8 cellular contexts compared by ENCODE assay signal in the genomic region with DNA sequence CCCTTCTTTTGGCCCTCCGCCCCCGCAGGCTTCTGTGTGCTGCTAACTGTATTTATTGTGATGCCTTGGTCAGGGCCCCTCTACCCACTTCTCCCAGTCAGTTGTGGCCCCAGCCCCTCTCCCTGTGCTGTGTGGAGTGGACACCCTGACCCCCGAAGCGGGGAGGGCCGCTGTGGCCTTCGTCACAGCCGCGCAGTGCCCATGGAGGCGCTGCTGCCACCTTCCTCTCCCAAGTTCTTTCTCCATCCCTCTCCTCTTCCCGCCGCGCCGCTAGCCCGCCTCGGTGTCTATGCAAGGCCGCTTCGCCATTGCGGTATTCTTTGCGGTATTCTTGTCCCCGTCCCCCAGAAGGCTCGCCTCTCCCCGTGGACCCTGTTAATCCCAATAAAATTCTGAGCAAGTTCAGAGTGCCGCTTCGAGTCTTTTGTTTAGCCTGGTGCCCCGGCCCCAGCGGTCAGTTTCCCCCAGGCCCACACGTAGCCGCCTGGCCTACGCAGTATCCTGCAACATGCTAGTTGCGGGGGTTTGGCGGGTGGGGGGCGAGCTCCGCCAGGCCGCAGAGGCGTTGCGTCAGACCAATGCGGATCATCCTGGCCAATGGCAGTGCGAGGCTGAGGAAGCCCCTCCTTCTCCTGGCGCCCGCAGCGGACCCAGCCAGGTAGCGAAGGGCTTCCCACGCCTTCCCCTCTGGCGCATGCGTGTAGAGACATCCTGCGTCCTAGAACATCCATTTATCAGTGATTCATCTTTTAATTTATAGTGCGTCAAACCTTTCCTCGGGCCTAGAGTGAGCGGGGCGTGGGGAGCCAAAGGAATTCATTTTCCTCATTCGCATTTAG. TPM values are rescaled to one million over a fixed set of nuclear protein-coding genes. Genes with fewer than 3 reads are reported as not detected.
A peak's percentile ranks its signal among the peaks of the same experiment; 100 is the strongest.
DNase-seq lines count a peak whose midpoint lies in the region; ATAC-seq, FAIRE-seq and TF ChIP-seq lines count a peak whose summit lies in the region.

No MANE protein-coding gene starts in this region.

- in situ Hi-C loops in transverse colon (cut with MboI; ENCODE audit: low pct_ligation_motif_present in 1 of 4, low pct_unique_long_range_greater_than_20kb in 1 of 4, low sequenced_read_pairs in 3 of 4), result no loop called here

- H3K9me3 ChIP-seq in SK-N-SH, result no peaks in the 10 kb centered on the region
- no peaks in the 10 kb centered on the region for H3K9me3 ChIP-seq in right atrium auricular region
- H3K9me3 ChIP-seq in transverse colon, result no peaks in the 10 kb centered on the region

- intact Hi-C loops in posterior cingulate gyrus (cut with DNase I) (no loop called here), transverse colon (cut with DNase I; ENCODE audit: low total_unique reads) (no loop called here)

- H3K36me3 ChIP-seq in SK-N-SH (replicated peaks in 1 of 2; ENCODE audit: control insufficient read depth in 1 of 2, insufficient read depth in 2 of 2, low read length in 1 of 2) (peaks cover 4 to 10% of the 10 kb centered on the region in 2 experiments), right atrium auricular region (peaks cover 14% of the 10 kb centered on the region), transverse colon (no peaks in the 10 kb centered on the region)

- FAIRE-seq in H54 (lab: Jason Lieb, UNC), result no peak

- peak overlapping the region; percentile 79 for H3K9ac ChIP-seq in SK-N-SH

- peaks cover 6% of the 10 kb centered on the region for H4K20me1 ChIP-seq in SK-N-SH (ENCODE audit: insufficient read depth)

- peak; percentile 42 for ATAC-seq in HG03108 (IDR thresholded peaks at IDR 0.05; ENCODE audit: unreplicated experiment)

- TF ChIP-seq CTCF in SK-N-SH (IDR thresholded peaks at IDR 0.05) (no peak), right atrium auricular region (IDR thresholded peaks at IDR 0.05) (no peak), transverse colon (IDR thresholded peaks at IDR 0.05) (no peak)

- peak overlapping the region; percentile 94 for H2AFZ ChIP-seq in SK-N-SH (ENCODE audit: low read depth)

- TF ChIP-seq POLR2A in transverse colon (IDR thresholded peaks at IDR 0.05), result peak; percentile 19
- no peak for TF ChIP-seq POLR2A in H54 (IDR thresholded peaks at IDR 0.05; ENCODE audit: low read depth, low read length)

- WGBS in SK-N-SH (ENCODE audit: low lambda C conversion rate), result 21% methylated on average over 50 of the region's 51 CpGs
- WGBS in transverse colon (ENCODE audit: low coverage in 1 of 2), 2 donors, result 57% methylated on average over 51 of the region's 51 CpGs; no CpG with 5 or more reads in 1 of the 2 donors

- H3K4me2 ChIP-seq in SK-N-SH, result peak overlapping the region; percentile 74

- H3K79me2 ChIP-seq in SK-N-SH (ENCODE audit: insufficient read depth), result no peaks in the 10 kb centered on the region

- peak overlapping the region; percentile 77 to 86 for H3K27ac ChIP-seq in SK-N-SH (ENCODE audit: low read depth in 2 of 2, low read length in 1 of 2)
- H3K27ac ChIP-seq in right atrium auricular region, result peak overlapping the region; percentile 84 to 95
- H3K27ac ChIP-seq in transverse colon, result peak overlapping the region; percentile 72 to 89 (median 80)

- H3K27me3 ChIP-seq in SK-N-SH (ENCODE audit: insufficient read depth) (no peaks in the 10 kb centered on the region; the same call in 1 of the 2 replicates), right atrium auricular region (no peaks in the 10 kb centered on the region), transverse colon (no peaks in the 10 kb centered on the region)

- TF ChIP-seq EP300 in SK-N-SH (IDR thresholded peaks at IDR 0.05; ENCODE audit: borderline replicate concordance in 1 of 2, low read depth in 1 of 2, low read length in 1 of 2) (no peak), transverse colon (IDR thresholded peaks at IDR 0.05; ENCODE audit: low read depth) (no peak)

- CTCF ChIA-PET in SK-N-SH (lab: Yijun Ruan, JAX), result interaction anchor here (0.6 to 6.0 kb wide), 4 partner anchors 11 to 93 kb away, joined by 3 to 41 read pairs (median 4); no protein-coding TSS in a partner anchor

- POLR2A ChIA-PET in SK-N-SH (lab: Yijun Ruan, JAX), result interaction anchor here (1.6 kb wide), 1 partner anchor 15 kb away, joined by 5 read pairs; no protein-coding TSS in a partner anchor

- H3K4me1 ChIP-seq in SK-N-SH (ENCODE audit: control insufficient read depth in 1 of 2, insufficient read depth in 2 of 2, low read depth in 1 of 2, low read length in 1 of 2) (peaks cover 0 to 13% of the 10 kb centered on the region in 2 experiments; a peak in 1 of 4 replicates), right atrium auricular region (peaks cover 0 to 25% of the 10 kb centered on the region in 2 donors), transverse colon (peaks cover 3 to 20% (median 6%) of the 10 kb centered on the region in 4 donors)

- H3F3A ChIP-seq in SK-N-SH (replicated peaks; ENCODE audit: insufficient read depth), result peaks cover 12% of the 10 kb centered on the region

- peak overlapping the region; percentile 52 to 57 for H3K4me3 ChIP-seq in SK-N-SH (ENCODE audit: low read depth in 2 of 2, low read length in 1 of 2)
- H3K4me3 ChIP-seq in right atrium auricular region, result peak overlapping the region; percentile 28 to 39
- H3K4me3 ChIP-seq in transverse colon, result peak overlapping the region in 3 of 4 donors; percentile 27 to 49 (median 29)

- no peaks in the 10 kb centered on the region for H3K9me2 ChIP-seq in SK-N-SH

- DNase-seq in DMS79 (lab: John Stamatoyannopoulos, UW) (peak; percentile 56), SK-N-SH (peak; percentile 86), amniotic epithelial cell (ENCODE audit: low read depth) (peak; percentile 87), right atrium auricular region (ENCODE audit: low spot score) (peak; percentile 84), posterior cingulate gyrus (peak; percentile 53 to 97 (median 82)), transverse colon (peak; percentile 84), H54 (ENCODE audit: insufficient read length, low spot score) (no peak)

- TF ChIP-seq RAD21 in SK-N-SH (IDR thresholded peaks at IDR 0.05; ENCODE audit: low read length), result no peak

TF ChIP-seq in SK-N-SH, 30 proteins besides CTCF, POLR2A, EP300 and RAD21:
- TF ChIP-seq, protein P1, sequence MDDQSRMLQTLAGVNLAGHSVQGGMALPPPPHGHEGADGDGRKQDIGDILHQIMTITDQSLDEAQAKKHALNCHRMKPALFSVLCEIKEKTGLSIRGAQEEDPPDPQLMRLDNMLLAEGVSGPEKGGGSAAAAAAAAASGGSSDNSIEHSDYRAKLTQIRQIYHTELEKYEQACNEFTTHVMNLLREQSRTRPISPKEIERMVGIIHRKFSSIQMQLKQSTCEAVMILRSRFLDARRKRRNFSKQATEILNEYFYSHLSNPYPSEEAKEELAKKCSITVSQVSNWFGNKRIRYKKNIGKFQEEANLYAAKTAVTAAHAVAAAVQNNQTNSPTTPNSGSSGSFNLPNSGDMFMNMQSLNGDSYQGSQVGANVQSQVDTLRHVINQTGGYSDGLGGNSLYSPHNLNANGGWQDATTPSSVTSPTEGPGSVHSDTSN (IDR thresholded peaks at IDR 0.05), result peak; percentile 44; the same call in 1 of the 2 replicates
- TF ChIP-seq NRF1 (IDR thresholded peaks at IDR 0.05; ENCODE audit: low read depth, low read length) (peak; percentile 75), JUND (IDR thresholded peaks at IDR 0.05) (no peak), MXI1 (IDR thresholded peaks at IDR 0.05; ENCODE audit: low read depth, low read length) (no peak), POLR2AphosphoS5 (IDR thresholded peaks at IDR 0.05; ENCODE audit: low read depth, low read length) (peak; percentile 40; the same call in 1 of the 2 replicates), GATA2 (CRISPR knock-in tag; IDR thresholded peaks at IDR 0.05) (0 out of 2 replicates have a peak, but pooled peaks have one; percentile 15), GABPA (IDR thresholded peaks at IDR 0.05; ENCODE audit: low read depth) (no peak), RFX5 (IDR thresholded peaks at IDR 0.05; ENCODE audit: low read length) (no peak)

RNA-seq across cellular contexts. Expression of gene KANTR, which starts 5.6 kb away (rescaled TPM):
- 2.1 and 3.2 TPM in 2 replicates for polyA plus RNA-seq in SK-N-SH (2012; rRNA removed)
- 1.4 and 1.6 TPM in 2 replicates for polyA plus RNA-seq in SK-N-SH (2012; cell fraction: cytosol; rRNA removed)
- polyA plus RNA-seq in SK-N-SH (2012; cell fraction: nucleus; rRNA removed), result 6.8 and 12.0 TPM in 2 replicates
- total RNA-seq in right atrium auricular region (1 to 10 TPM; 3.3 to 6.0 TPM), transverse colon (100 to 1,000 TPM in 1 of 4 donors, 10 to 100 TPM in 3; 13.4 to 141 (median 17.9) TPM)

RNA-seq across cellular contexts. Expression of gene TSPYL2, which starts 6.2 kb away (rescaled TPM):
- 26.4 and 32.4 TPM in 2 replicates for polyA plus RNA-seq in SK-N-SH (2012; rRNA removed)
- 12.5 and 13.3 TPM in 2 replicates for polyA plus RNA-seq in SK-N-SH (2012; cell fraction: cytosol; rRNA removed)
- polyA plus RNA-seq in SK-N-SH (2012; cell fraction: nucleus; rRNA removed), result 119 and 178 TPM in 2 replicates
- total RNA-seq in right atrium auricular region (10 to 100 TPM; 39.9 to 44.0 TPM), transverse colon (10 to 100 TPM; 15.7 to 41.6 (median 23.1) TPM)

RNA-seq across cellular contexts. Expression of gene GPR173, which starts 39.8 kb away (rescaled TPM):
- polyA plus RNA-seq in SK-N-SH (2012; rRNA removed), result 5.8 TPM in 2 replicates
- polyA plus RNA-seq in SK-N-SH (2012; cell fraction: cytosol; rRNA removed), result 1.4 and 2.2 TPM in 2 replicates
- 48.9 and 54.0 TPM in 2 replicates for polyA plus RNA-seq in SK-N-SH (2012; cell fraction: nucleus; rRNA removed)
- total RNA-seq in right atrium auricular region, result 1 to 10 TPM in 1 of 2 donors, under 1 TPM in 1; 0.93 to 2.4 TPM
- total RNA-seq in transverse colon, result 1 to 10 TPM in 2 of 4 donors, under 1 TPM in 2; 0.27 to 5.2 (median 1.1) TPM
